ENCODE assay signal across 20 cellular contexts in the genomic region with DNA sequence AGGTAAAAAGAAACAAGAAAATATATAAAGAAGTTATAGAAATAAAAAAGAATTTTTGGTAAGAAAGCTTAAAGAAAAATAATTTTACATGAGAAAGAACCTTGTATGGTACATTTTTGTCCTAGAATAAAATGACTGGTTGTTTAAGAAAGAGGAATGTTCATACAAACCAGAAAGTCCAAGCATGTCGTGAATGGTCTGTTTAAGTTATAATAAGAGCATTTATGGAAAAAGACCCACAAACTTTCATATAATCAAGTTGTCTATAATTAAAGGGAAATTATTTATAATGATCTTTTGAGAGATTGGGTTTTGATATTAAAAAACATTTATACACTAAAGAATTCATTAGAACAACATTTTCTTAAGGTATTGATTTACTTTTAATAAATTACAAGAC. TPM values are rescaled to one million over a fixed set of nuclear protein-coding genes. Genes with fewer than 3 reads are reported as not detected.
DNase-seq lines count a peak whose midpoint lies in the region; ATAC-seq and TF ChIP-seq lines count a peak whose summit lies in the region.
"Had no signal": no experiment of that assay in that cellular context is flagged by ENCODE, and none has a peak within 500 bp of the region (broad histone marks: within the 10 kb centered on the region; RNA-seq: fewer than 3 reads in every experiment).

No MANE protein-coding gene starts in this region.

- H3K27me3 ChIP-seq in adipocyte (replicated peaks; ENCODE audit: control insufficient read depth, insufficient read depth, low read length) (peaks cover 5% of the 10 kb centered on the region), heart left ventricle (peaks cover 0 to 24% (median 6%) of the 10 kb centered on the region in 9 donors)

- H3K9me3 ChIP-seq in adipocyte (ENCODE audit: control insufficient read depth, low read length) (peaks cover 20% of the 10 kb centered on the region), heart left ventricle (peaks cover 0 to 24% (median 6%) of the 10 kb centered on the region in 12 donors)
- H3K9me3 ChIP-seq: gastrocnemius medialis, lower lobe of right lung, prostate gland had no signal

- TF ChIP-seq POLR2A in heart left ventricle (IDR thresholded peaks at IDR 0.05), result no peak

- in situ Hi-C loops in KBM-7 (cut with MboI; ENCODE audit: low pct_unique_long_range_greater_than_20kb, low sequenced_read_pairs), result no loop called here

- intact Hi-C loops in heart left ventricle (cut with DNase I), result loop anchor here in 1 of 10 donors (10.0 kb wide), 1 partner anchor 659 kb away; the partner anchor contains the start of gene NSFL1C

- H3K36me3 ChIP-seq in adipocyte (ENCODE audit: control insufficient read depth, insufficient read depth, low read length, severe bottlenecking), result no peaks in the 10 kb centered on the region
- no peaks in the 10 kb centered on the region for H3K36me3 ChIP-seq in heart left ventricle
- H3K36me3 ChIP-seq: gastrocnemius medialis, lower lobe of right lung, prostate gland, spleen had no signal

- DNase-seq in EL (peak; percentile 8), KBM-7 (peak; percentile 32), adipocyte (ENCODE audit: low read depth) (peak; percentile 8), iris pigment epithelial cell (ENCODE audit: low read depth) (peak; percentile 17), amygdala (lab: John Stamatoyannopoulos, UW) (no peak), heart left ventricle (no peak), GM03348 (ENCODE audit: low spot score) (no peak)
- DNase-seq: activated CD4-positive, alpha-beta T cell treated with anti-CD3 and anti-CD28 coated beads for 4 hours; activated naive CD4-positive, alpha-beta T cell treated with anti-CD3 and anti-CD28 coated beads, Interleukin-2, amount 50 U/mL, for 16 hours; effector memory CD8-positive, alpha-beta T cell; gastrocnemius medialis; lower lobe of right lung; NCI-H1417 treated with DMSO at 0.1 percent for 48 hours; PC-9; spleen; trophoblast cell had no signal

- no peak for ATAC-seq in heart left ventricle
- ATAC-seq: effector memory CD8-positive, alpha-beta T cell; gastrocnemius medialis; lower lobe of right lung; stimulated activated memory B cell treated with anti-CD40 and anti-IgM and Interleukin-4, amounts not matched to agents 10 μg/mL and 1 μg/mL and 100 μg/mL, for 72 hours had no signal

- H3K4me3 ChIP-seq in adipocyte (ENCODE audit: low read length) (no peak overlapping the region), heart left ventricle (no peak overlapping the region)
- H3K4me3 ChIP-seq: gastrocnemius medialis, lower lobe of right lung, PC-9, prostate gland, spleen had no signal

- H3K9ac ChIP-seq in adipocyte (ENCODE audit: low read length), result no peak overlapping the region

- no peak overlapping the region for H3K27ac ChIP-seq in heart left ventricle
- H3K27ac ChIP-seq: C4-2B, gastrocnemius medialis, lower lobe of right lung, PC-9, prostate gland, spleen had no signal

- H3K4me1 ChIP-seq in adipocyte (ENCODE audit: control insufficient read depth, insufficient read depth, low read length) (no peaks in the 10 kb centered on the region), heart left ventricle (no peaks in the 10 kb centered on the region)
- H3K4me1 ChIP-seq: gastrocnemius medialis, lower lobe of right lung, prostate gland, spleen had no signal

- WGBS in heart left ventricle, 4 donors, result 12 to 23% (median 18%) methylated on average over 1 of the region's 1 CpG

- no peak for TF ChIP-seq CTCF in heart left ventricle (IDR thresholded peaks at IDR 0.05)

RNA-seq across cellular contexts. Expression of gene FAM110A, which starts 27.8 kb away (rescaled TPM):
- 1 to 10 TPM; 1.2 to 8.1 (median 2.3) TPM for total RNA-seq in heart left ventricle
- 1 to 10 TPM; 1.3 to 1.6 TPM for polyA plus RNA-seq in heart left ventricle

RNA-seq across cellular contexts. Expression of gene SLC52A3, which starts 37.4 kb away (rescaled TPM):
- total RNA-seq in heart left ventricle, result 10 to 100 TPM in 1 of 9 donors, 1 to 10 TPM in 8; 1.4 to 18.6 (median 2.8) TPM
- 1 to 10 TPM; 1.7 to 3.4 TPM for polyA plus RNA-seq in heart left ventricle
- polyA plus RNA-seq: IgD-negative memory B cell had no signal

Comparison
In these comparisons a context has a peak if more than half of its experiments do, and no peak if none do; other contexts are left out.
1. DNase-seq: peak in EL (single experiment), KBM-7 (single experiment), adipocyte (single experiment) and iris pigment epithelial cell (single experiment); none in amygdala (0 of 56), heart left ventricle (0 of 5) and GM03348 (single experiment).